17 cellular contexts compared by ENCODE assay signal in genomic region chr15:42726114-42726513, GRCh38. TPM values are rescaled to one million over a fixed set of nuclear protein-coding genes. Genes with fewer than 3 reads are reported as not detected.
A peak's percentile ranks its signal among the peaks of the same experiment; 100 is the strongest.
DNase-seq lines count a peak whose midpoint lies in the region; ATAC-seq and TF ChIP-seq lines count a peak whose summit lies in the region.
"Had no signal": no experiment of that assay in that cellular context is flagged by ENCODE, and none has a peak within 500 bp of the region (broad histone marks: within the 10 kb centered on the region; RNA-seq: fewer than 3 reads in every experiment).

No MANE protein-coding gene starts in this region.

- H3K27me3 Mint-ChIP-seq in osteocyte (ENCODE audit: unreplicated experiment), result no peaks in the 10 kb centered on the region
- H3K27me3 Mint-ChIP-seq in T-helper 2 cell treated with Interferon-gamma antibody and Interleukin-4, amounts not matched to agents 5 μg/mL and 100 μg/mL, for 36 hours (ENCODE audit: low read depth), result no peaks in the 10 kb centered on the region
- H3K27me3 Mint-ChIP-seq: CD4-positive, CD25-positive, alpha-beta regulatory T cell had no signal

- H3K27ac Mint-ChIP-seq in osteocyte (ENCODE audit: unreplicated experiment), result no peak overlapping the region
- no peak overlapping the region for H3K27ac Mint-ChIP-seq in T-helper 2 cell treated with Interferon-gamma antibody and Interleukin-4, amounts not matched to agents 5 μg/mL and 100 μg/mL, for 36 hours
- H3K27ac Mint-ChIP-seq: CD4-positive, CD25-positive, alpha-beta regulatory T cell; T-helper 1 cell treated with Interleukin-12 subunit alpha and Interleukin-12 subunit beta and Interleukin-4 antibody, amounts not matched to agents 30 μg/mL and 1 μg/mL, for 36 hours had no signal

- peaks cover 0 to 7% of the 10 kb centered on the region in 2 experiments; a peak in 1 of 4 replicates for H3K4me1 ChIP-seq in SK-N-SH (ENCODE audit: control insufficient read depth in 1 of 2, insufficient read depth in 2 of 2, low read depth in 1 of 2, low read length in 1 of 2)

- DNase-seq in SK-N-SH (peak; percentile 22), NCI-H1105 treated with DMSO at 0.1 percent for 48 hours (lab: John Stamatoyannopoulos, UW) (peak; percentile 49), NCI-H524 (lab: John Stamatoyannopoulos, UW) (peak; percentile 88 to 97), osteocyte (ENCODE audit: extremely low spot score, unreplicated experiment) (peak; percentile 83), HuH-7 (ENCODE audit: low spot score) (no peak), NCI-H2029 treated with DMSO at 0.1 percent for 48 hours (lab: John Stamatoyannopoulos, UW) (no peak)
- no peak for DNase-seq in T-helper 2 cell treated with Interferon-gamma antibody and Interleukin-4, amounts not matched to agents 5 μg/mL and 100 μg/mL, for 36 hours (ENCODE audit: low spot score)
- DNase-seq: AML-193; Calu3; CD4-positive, CD25-positive, alpha-beta regulatory T cell; GOT3; HFFc6; NCI-H526 treated with DMSO at 0.1 percent for 48 hours had no signal

- H2AFZ ChIP-seq in SK-N-SH (ENCODE audit: low read depth), result no peak overlapping the region

- no peak for ATAC-seq in SK-N-SH treated with all-trans-retinoic acid at 6 μM for 48 hours
- ATAC-seq: Panc1, Right ventricle myocardium inferior had no signal

- no peaks in the 10 kb centered on the region for H3K9me3 ChIP-seq in SK-N-SH

- TF ChIP-seq CTCF in SK-N-SH (IDR thresholded peaks at IDR 0.05), result no peak
- no peak for TF ChIP-seq CTCF in osteocyte (IDR thresholded peaks at IDR 0.05)

- H3K4me3 Mint-ChIP-seq in osteocyte (ENCODE audit: unreplicated experiment), result no peak overlapping the region
- H3K4me3 Mint-ChIP-seq in T-helper 2 cell treated with Interferon-gamma antibody and Interleukin-4, amounts not matched to agents 5 μg/mL and 100 μg/mL, for 36 hours, result no peak overlapping the region
- H3K4me3 Mint-ChIP-seq: CD4-positive, CD25-positive, alpha-beta regulatory T cell; HFFc6; T-helper 1 cell treated with Interleukin-12 subunit alpha and Interleukin-12 subunit beta and Interleukin-4 antibody, amounts not matched to agents 30 μg/mL and 1 μg/mL, for 36 hours had no signal

- peaks cover 41 to 79% of the 10 kb centered on the region in 2 experiments for H3K36me3 ChIP-seq in SK-N-SH (replicated peaks in 1 of 2; ENCODE audit: control insufficient read depth in 1 of 2, insufficient read depth in 2 of 2, low read length in 1 of 2)

- POLR2A ChIA-PET in SK-N-SH (lab: Yijun Ruan, JAX), result interaction anchor here (0.6 kb wide), 1 partner anchor 49 kb away, joined by 4 read pairs; no protein-coding TSS in a partner anchor

- H3K9me3 Mint-ChIP-seq in osteocyte (ENCODE audit: unreplicated experiment), result no peaks in the 10 kb centered on the region
- H3K9me3 Mint-ChIP-seq in T-helper 2 cell treated with Interferon-gamma antibody and Interleukin-4, amounts not matched to agents 5 μg/mL and 100 μg/mL, for 36 hours, result no peaks in the 10 kb centered on the region
- H3K9me3 Mint-ChIP-seq: CD4-positive, CD25-positive, alpha-beta regulatory T cell; HFFc6; T-helper 1 cell treated with Interleukin-12 subunit alpha and Interleukin-12 subunit beta and Interleukin-4 antibody, amounts not matched to agents 30 μg/mL and 1 μg/mL, for 36 hours had no signal

- H4K20me1 ChIP-seq in SK-N-SH (ENCODE audit: insufficient read depth), result no peaks in the 10 kb centered on the region

- CTCF ChIA-PET in SK-N-SH (lab: Yijun Ruan, JAX), result interaction anchor here (1.1 to 2.4 kb wide), 4 partner anchors 11 to 201 kb away, joined by 3 to 13 read pairs (median 6); no protein-coding TSS in a partner anchor

- peaks cover 2% of the 10 kb centered on the region; the same call in 1 of the 2 replicates for H3K79me2 ChIP-seq in SK-N-SH (ENCODE audit: insufficient read depth)

- H3K36me3 Mint-ChIP-seq in osteocyte (ENCODE audit: unreplicated experiment), result peaks cover 27% of the 10 kb centered on the region
- peaks cover 39% of the 10 kb centered on the region for H3K36me3 Mint-ChIP-seq in T-helper 2 cell treated with Interferon-gamma antibody and Interleukin-4, amounts not matched to agents 5 μg/mL and 100 μg/mL, for 36 hours (ENCODE audit: low read depth)

- no peak overlapping the region for H3K4me3 ChIP-seq in SK-N-SH (ENCODE audit: low read depth in 2 of 2, low read length in 1 of 2)

- H3K4me2 ChIP-seq in SK-N-SH, result no peak overlapping the region

- H3K27me3 ChIP-seq in SK-N-SH (ENCODE audit: insufficient read depth), result no peaks in the 10 kb centered on the region

- no peaks in the 10 kb centered on the region for H3K9me2 ChIP-seq in SK-N-SH

- H3F3A ChIP-seq in SK-N-SH (replicated peaks; ENCODE audit: insufficient read depth), result peaks cover 18% of the 10 kb centered on the region

- TF ChIP-seq EP300 in SK-N-SH (IDR thresholded peaks at IDR 0.05; ENCODE audit: borderline replicate concordance in 1 of 2, low read depth in 1 of 2, low read length in 1 of 2), result no peak

- WGBS in SK-N-SH (ENCODE audit: low lambda C conversion rate), result 90% methylated on average over 11 of the region's 11 CpGs

- no peak for TF ChIP-seq RAD21 in SK-N-SH (IDR thresholded peaks at IDR 0.05; ENCODE audit: low read length)

- H3K27ac ChIP-seq in SK-N-SH (ENCODE audit: low read depth in 2 of 2, low read length in 1 of 2), result no peak overlapping the region

- H3K4me1 Mint-ChIP-seq in osteocyte (ENCODE audit: unreplicated experiment), result no peaks in the 10 kb centered on the region
- no peaks in the 10 kb centered on the region for H3K4me1 Mint-ChIP-seq in T-helper 2 cell treated with Interferon-gamma antibody and Interleukin-4, amounts not matched to agents 5 μg/mL and 100 μg/mL, for 36 hours (ENCODE audit: low read depth)

- H3K9ac ChIP-seq in SK-N-SH, result no peak overlapping the region

TF ChIP-seq in SK-N-SH, 30 proteins besides CTCF, POLR2A, EP300 and RAD21 (continues in another document):
- TF ChIP-seq CHD2 (IDR thresholded peaks at IDR 0.05; ENCODE audit: low read length, partially characterized antibody), result no peak
- no peak for TF ChIP-seq JUND (IDR thresholded peaks at IDR 0.05)
- no peak for TF ChIP-seq SMC3 (IDR thresholded peaks at IDR 0.05; ENCODE audit: low read depth, low read length)
- TF ChIP-seq FOXJ3 (CRISPR knock-in tag; IDR thresholded peaks at IDR 0.05), result no peak
- TF ChIP-seq PBX3 (IDR thresholded peaks at IDR 0.05), result no peak
- TF ChIP-seq TEAD4 (IDR thresholded peaks at IDR 0.05; ENCODE audit: borderline replicate concordance, insufficient read depth), result no peak
- no peak for TF ChIP-seq NFIC (IDR thresholded peaks at IDR 0.05; ENCODE audit: borderline replicate concordance)
- TF ChIP-seq NRF1 (IDR thresholded peaks at IDR 0.05; ENCODE audit: low read depth, low read length), result no peak
- TF ChIP-seq GATA2 (CRISPR knock-in tag; IDR thresholded peaks at IDR 0.05), result no peak
- no peak for TF ChIP-seq USF1 (IDR thresholded peaks at IDR 0.05; ENCODE audit: borderline replicate concordance, low read depth)

TF ChIP-seq in SK-N-SH treated with all-trans-retinoic acid at 6 μM for 48 hours, 23 proteins besides CTCF, POLR2A, EP300 and RAD21:
- TF ChIP-seq ZC3H10 (CRISPR knock-in tag; IDR thresholded peaks at IDR 0.05), result no peak
TF ChIP-seq in SK-N-SH treated with all-trans-retinoic acid at 6 μM for 48 hours: peak in this region for 0.

RNA-seq across cellular contexts. Expression of gene CDAN1, which starts 10.8 kb away (rescaled TPM):
- 6.2 and 9.7 TPM in 2 replicates for polyA plus RNA-seq in SK-N-SH (2012; rRNA removed)
- 2.9 and 4.2 TPM in 2 replicates for polyA plus RNA-seq in SK-N-SH (2012; cell fraction: cytosol; rRNA removed)
- 16.4 and 18.2 TPM in 2 replicates for polyA plus RNA-seq in SK-N-SH (2012; cell fraction: nucleus; rRNA removed)
- 15.6 and 24.0 TPM in 2 replicates for total RNA-seq in osteocyte

Comparison
In these comparisons a context has a peak if more than half of its experiments do, and no peak if none do; other contexts are left out.
1. DNase-seq: peak in SK-N-SH (single experiment), NCI-H1105 treated with DMSO at 0.1 percent for 48 hours (single experiment), NCI-H524 (2 of 2) and osteocyte (single experiment); none in HuH-7 (single experiment), NCI-H2029 treated with DMSO at 0.1 percent for 48 hours (single experiment) and T-helper 2 cell treated with Interferon-gamma antibody and Interleukin-4, amounts not matched to agents 5 μg/mL and 100 μg/mL, for 36 hours (single experiment).